Comparison of ENCODE assay signal across 8 cellular contexts in the genomic region with DNA sequence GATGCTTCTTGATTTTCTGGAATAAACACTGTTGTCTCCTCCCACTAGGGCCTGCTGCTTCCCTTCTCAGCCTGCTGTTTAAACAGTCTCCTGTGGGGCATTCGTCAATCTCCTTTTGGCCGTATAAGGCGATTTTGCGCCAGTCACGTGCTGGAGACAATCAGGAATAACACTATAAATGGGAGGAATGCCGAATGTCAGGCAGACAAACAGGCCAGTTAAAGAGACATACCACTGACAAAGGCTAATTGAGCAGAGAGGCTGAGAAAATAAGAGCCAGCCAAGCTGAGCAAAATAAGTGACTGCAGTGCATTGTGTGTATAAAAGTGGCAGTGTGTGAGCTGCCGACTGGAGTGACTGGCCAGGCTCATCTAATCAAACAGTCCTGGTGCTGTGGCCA. TPM values are rescaled to one million over a fixed set of nuclear protein-coding genes. Genes with fewer than 3 reads are reported as not detected.
DNase-seq lines count a peak whose midpoint lies in the region; ATAC-seq and TF ChIP-seq lines count a peak whose summit lies in the region.

No MANE protein-coding gene starts in this region.

- intact Hi-C loops in testis (cut with DNase I; ENCODE audit: low total_unique reads), result no loop called here

- H3K27me3 ChIP-seq in duodenal mucosa (ENCODE audit: control insufficient read depth in 1 of 2, insufficient read depth in 2 of 2, low read length in 2 of 2), result no peaks in the 10 kb centered on the region
- no peaks in the 10 kb centered on the region for H3K27me3 ChIP-seq in lung (ENCODE audit: control insufficient read depth, insufficient read depth)
- no peaks in the 10 kb centered on the region for H3K27me3 ChIP-seq in testis

- DNase-seq in DMS53 treated with DMSO at 0.1 percent for 48 hours (lab: John Stamatoyannopoulos, UW; ENCODE audit: unreplicated experiment), result peak; percentile 83
- peak; percentile 73 for DNase-seq in NCI-H2196 treated with DMSO at 0.1 percent for 48 hours (lab: John Stamatoyannopoulos, UW; ENCODE audit: unreplicated experiment)
- no peak for DNase-seq in lung (ENCODE audit: low spot score)
- DNase-seq in testis, result peak; percentile 82
- DNase-seq in NK-92 (lab: John Stamatoyannopoulos, UW; ENCODE audit: unreplicated experiment), result no peak

- peak overlapping the region in 1 of 2 donors; percentile 21 for H3K9ac ChIP-seq in duodenal mucosa (ENCODE audit: low read depth in 1 of 2, low read length in 2 of 2)

- no peak for TF ChIP-seq POLR2A in testis (IDR thresholded peaks at IDR 0.05)

- ATAC-seq in lung (ENCODE audit: insufficient read depth, low FRiP score) (no peak), GM19397 (IDR thresholded peaks at IDR 0.05; ENCODE audit: unreplicated experiment) (no peak), GM21526 (IDR thresholded peaks at IDR 0.05; ENCODE audit: low FRiP score, unreplicated experiment) (no peak)

- WGBS in lung, 2 donors, result 39 to 54% methylated on average over 7 of the region's 7 CpGs
- 22 to 31% methylated on average over 7 of the region's 7 CpGs for WGBS in testis, 2 donors

- H3K9me3 ChIP-seq in duodenal mucosa (ENCODE audit: control insufficient read depth in 1 of 2, low read length in 2 of 2), result no peaks in the 10 kb centered on the region
- no peaks in the 10 kb centered on the region for H3K9me3 ChIP-seq in lung (ENCODE audit: control insufficient read depth in 2 of 2, insufficient read depth in 1 of 2, low read length in 1 of 2)
- H3K9me3 ChIP-seq in testis, result no peaks in the 10 kb centered on the region

- H3K4me3 ChIP-seq in duodenal mucosa (ENCODE audit: low read depth in 1 of 2, low read length in 2 of 2) (no peak overlapping the region), lung (no peak overlapping the region), testis (no peak overlapping the region)

- H3K4me1 ChIP-seq in duodenal mucosa (ENCODE audit: control insufficient read depth in 1 of 2, insufficient read depth in 2 of 2, low read length in 2 of 2) (peaks cover 22 to 36% of the 10 kb centered on the region in 2 donors), lung (ENCODE audit: control insufficient read depth in 2 of 2, insufficient read depth in 2 of 2, low read length in 2 of 2) (peaks cover 8 to 19% of the 10 kb centered on the region in 2 donors), testis (peaks cover 16% of the 10 kb centered on the region)

- peak overlapping the region; percentile 72 for H3K27ac ChIP-seq in duodenal mucosa (ENCODE audit: low read depth, low read length)
- peak overlapping the region; percentile 36 to 81 for H3K27ac ChIP-seq in lung (ENCODE audit: low read depth in 1 of 2, low read length in 1 of 2)
- H3K27ac ChIP-seq in testis, result peak overlapping the region; percentile 69 to 78

- TF ChIP-seq CTCF in lung (IDR thresholded peaks at IDR 0.05; ENCODE audit: control extremely low read depth, extremely low read depth) (no peak), testis (IDR thresholded peaks at IDR 0.05) (peak in 1 of 3 experiments; percentile 20)

- peaks cover 7 to 22% of the 10 kb centered on the region in 2 donors for H3K36me3 ChIP-seq in duodenal mucosa (ENCODE audit: control insufficient read depth in 1 of 2, insufficient read depth in 2 of 2, low read length in 2 of 2)
- H3K36me3 ChIP-seq in lung (ENCODE audit: control insufficient read depth in 2 of 2, insufficient read depth in 2 of 2, low read length in 2 of 2), result peaks cover 0 to 9% of the 10 kb centered on the region in 2 donors
- H3K36me3 ChIP-seq in testis (ENCODE audit: low read depth, missing control alignments), result no peaks in the 10 kb centered on the region

RNA-seq across cellular contexts. Expression of a gene that starts 23.3 kb away (rescaled TPM):
- total RNA-seq in lung (10 to 100 TPM in 1 of 2 donors, 1 to 10 TPM in 1; 9.9 to 19.0 TPM), testis (10 to 100 TPM; 30.0 to 33.5 TPM)
- polyA plus RNA-seq in lung (10 to 100 TPM; 16.9 to 21.7 TPM), testis (ENCODE audit: insufficient read depth, low read depth, low replicate concordance) (50.8 TPM)

RNA-seq across cellular contexts. Expression of a gene that starts 23.4 kb away (rescaled TPM):
- 1 to 10 TPM; 4.6 to 7.0 TPM for total RNA-seq in lung
- polyA plus RNA-seq in lung, result 1 to 10 TPM; 1.5 to 2.9 TPM
- total RNA-seq in testis, result 1 to 10 TPM; 7.9 to 8.9 TPM
- 8.5 TPM for polyA plus RNA-seq in testis (ENCODE audit: insufficient read depth, low read depth, low replicate concordance)

Comparison
In these comparisons a context has a peak if more than half of its experiments do, and no peak if none do; other contexts are left out.
1. DNase-seq: peak in DMS53 treated with DMSO at 0.1 percent for 48 hours (single experiment), NCI-H2196 treated with DMSO at 0.1 percent for 48 hours (single experiment) and testis (single experiment); none in lung (single experiment) and NK-92 (single experiment).
2. Peak in every context shown above with its lines, with median percentiles within 50 percentile points of each other: H3K27ac ChIP-seq.